In the genomic region with DNA sequence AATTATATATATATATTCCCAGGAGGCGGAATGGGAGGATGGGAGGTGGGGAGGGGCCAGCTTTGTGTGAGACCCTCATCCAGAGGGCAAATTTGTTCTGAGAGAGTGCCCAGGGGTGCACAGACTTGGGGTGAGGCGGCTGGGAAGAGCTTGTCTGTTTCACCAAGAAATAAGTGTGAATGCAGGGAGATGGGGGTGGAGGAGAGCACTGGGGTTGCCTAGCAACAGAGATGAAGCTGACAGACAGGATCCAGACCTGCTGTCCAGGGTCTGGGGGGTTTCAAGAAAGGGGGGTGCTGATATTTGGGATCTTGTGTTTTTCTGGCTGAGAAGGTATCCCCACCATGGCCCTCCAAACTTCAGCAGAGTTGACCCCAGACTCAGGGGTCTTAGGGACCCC, we compare ENCODE assay signal across 1 cellular context.
TF ChIP-seq lines count a peak whose summit lies in the region.

No MANE protein-coding gene starts in this region.

TF ChIP-seq in K562, 482 proteins besides CTCF, POLR2A, EP300 and RAD21:
- TF ChIP-seq, protein P1, sequence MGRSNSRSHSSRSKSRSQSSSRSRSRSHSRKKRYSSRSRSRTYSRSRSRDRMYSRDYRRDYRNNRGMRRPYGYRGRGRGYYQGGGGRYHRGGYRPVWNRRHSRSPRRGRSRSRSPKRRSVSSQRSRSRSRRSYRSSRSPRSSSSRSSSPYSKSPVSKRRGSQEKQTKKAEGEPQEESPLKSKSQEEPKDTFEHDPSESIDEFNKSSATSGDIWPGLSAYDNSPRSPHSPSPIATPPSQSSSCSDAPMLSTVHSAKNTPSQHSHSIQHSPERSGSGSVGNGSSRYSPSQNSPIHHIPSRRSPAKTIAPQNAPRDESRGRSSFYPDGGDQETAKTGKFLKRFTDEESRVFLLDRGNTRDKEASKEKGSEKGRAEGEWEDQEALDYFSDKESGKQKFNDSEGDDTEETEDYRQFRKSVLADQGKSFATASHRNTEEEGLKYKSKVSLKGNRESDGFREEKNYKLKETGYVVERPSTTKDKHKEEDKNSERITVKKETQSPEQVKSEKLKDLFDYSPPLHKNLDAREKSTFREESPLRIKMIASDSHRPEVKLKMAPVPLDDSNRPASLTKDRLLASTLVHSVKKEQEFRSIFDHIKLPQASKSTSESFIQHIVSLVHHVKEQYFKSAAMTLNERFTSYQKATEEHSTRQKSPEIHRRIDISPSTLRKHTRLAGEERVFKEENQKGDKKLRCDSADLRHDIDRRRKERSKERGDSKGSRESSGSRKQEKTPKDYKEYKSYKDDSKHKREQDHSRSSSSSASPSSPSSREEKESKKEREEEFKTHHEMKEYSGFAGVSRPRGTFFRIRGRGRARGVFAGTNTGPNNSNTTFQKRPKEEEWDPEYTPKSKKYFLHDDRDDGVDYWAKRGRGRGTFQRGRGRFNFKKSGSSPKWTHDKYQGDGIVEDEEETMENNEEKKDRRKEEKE (IDR thresholded peaks at IDR 0.05; ENCODE audit: borderline replicate concordance in 1 of 2, control insufficient read depth in 1 of 2, low read depth in 2 of 2, low read length in 1 of 2): no peak
- no peak for TF ChIP-seq MAFK (IDR thresholded peaks at IDR 0.05; ENCODE audit: low read length)
- no peak for TF ChIP-seq NR2C2 (CRISPR knock-in tag; IDR thresholded peaks at IDR 0.05)
- no peak for TF ChIP-seq NR2C2 (tag; IDR thresholded peaks at IDR 0.05)
- no peak for TF ChIP-seq MAFG (tag; conservative IDR thresholded peaks at IDR 0.05)
- no peak for TF ChIP-seq RAD51 (IDR thresholded peaks at IDR 0.05; ENCODE audit: borderline replicate concordance, low read depth)
- TF ChIP-seq, protein P2, sequence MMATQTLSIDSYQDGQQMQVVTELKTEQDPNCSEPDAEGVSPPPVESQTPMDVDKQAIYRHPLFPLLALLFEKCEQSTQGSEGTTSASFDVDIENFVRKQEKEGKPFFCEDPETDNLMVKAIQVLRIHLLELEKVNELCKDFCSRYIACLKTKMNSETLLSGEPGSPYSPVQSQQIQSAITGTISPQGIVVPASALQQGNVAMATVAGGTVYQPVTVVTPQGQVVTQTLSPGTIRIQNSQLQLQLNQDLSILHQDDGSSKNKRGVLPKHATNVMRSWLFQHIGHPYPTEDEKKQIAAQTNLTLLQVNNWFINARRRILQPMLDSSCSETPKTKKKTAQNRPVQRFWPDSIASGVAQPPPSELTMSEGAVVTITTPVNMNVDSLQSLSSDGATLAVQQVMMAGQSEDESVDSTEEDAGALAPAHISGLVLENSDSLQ (IDR thresholded peaks at IDR 0.05): peak; percentile 64
- TF ChIP-seq RFX1 (IDR thresholded peaks at IDR 0.05): peak; percentile 96
- TF ChIP-seq MAFF (IDR thresholded peaks at IDR 0.05; ENCODE audit: low read length): no peak
